Comparison of ENCODE assay signal across 12 cellular contexts in genomic region chr5:155727512-155728145, GRCh38.
DNase-seq lines count a peak whose midpoint lies in the region; ATAC-seq, FAIRE-seq and TF ChIP-seq lines count a peak whose summit lies in the region.
"Had no signal": no experiment of that assay in that cellular context is flagged by ENCODE, and none has a peak within 500 bp of the region (broad histone marks: within the 10 kb centered on the region; RNA-seq: fewer than 3 reads in every experiment).

No MANE protein-coding gene starts in this region.

- H2BK5ac ChIP-seq in neuronal stem cell (ENCODE audit: low read length): no peak overlapping the region

- H3K4me2 ChIP-seq in A549: peak overlapping the region; percentile 89
- peak overlapping the region; percentile 91 for H3K4me2 ChIP-seq in neuronal stem cell (ENCODE audit: insufficient read depth, low read length, poor library complexity, severe bottlenecking)

- H3K27me3 ChIP-seq in neuronal stem cell (ENCODE audit: control insufficient read depth in 3 of 3, insufficient read depth in 3 of 3, low read depth in 1 of 3, low read length in 3 of 3): peaks cover 16 to 71% (median 60%) of the 10 kb centered on the region in 3 experiments

- no peak overlapping the region for H3K23ac ChIP-seq in neuronal stem cell (ENCODE audit: low read depth, low read length, poor library complexity)

- 41% methylated on average over 14 of the region's 36 CpGs for WGBS in A549 (ENCODE audit: missing lambda C conversion rate)
- no CpG with 5 or more reads among the region's 36 CpGs for WGBS in neuronal stem cell (ENCODE audit: extremely low coverage in 2 of 2, insufficient read length in 2 of 2, insufficient replicate concordance in 1 of 2), 2 donors

- CTCF ChIA-PET in A549 (lab: Yijun Ruan, JAX): no interaction called here

- H2AFZ ChIP-seq in neuronal stem cell (ENCODE audit: low read length): peak overlapping the region; percentile 85

- H3K4me3 ChIP-seq in A549 (peak overlapping the region; percentile 62), neuronal stem cell (ENCODE audit: low read length in 2 of 2) (peak overlapping the region; percentile 6 to 77)

- ATAC-seq in A549 (peak; percentile 50 to 67), left ventricle myocardium superior (no peak), HG03095 (IDR thresholded peaks at IDR 0.05; ENCODE audit: unreplicated experiment) (no peak)
- ATAC-seq: HCT116 had no signal

- H2AK5ac ChIP-seq in neuronal stem cell (ENCODE audit: low read depth, low read length): no peak overlapping the region

- H3K14ac ChIP-seq in neuronal stem cell (ENCODE audit: low read length): no peak overlapping the region

- H3K27ac ChIP-seq in A549: peak overlapping the region; percentile 60 to 85
- peak overlapping the region; percentile 49 for H3K27ac ChIP-seq in VCaP
- no peak overlapping the region for H3K27ac ChIP-seq in neuronal stem cell (replicated peaks; ENCODE audit: low read length)

- no peak overlapping the region for H2BK120ac ChIP-seq in neuronal stem cell (ENCODE audit: low read depth, low read length)

- DNase-seq in A549 (ENCODE audit: low read depth in 1 of 2, low spot score in 1 of 2) (peak; percentile 20 to 26), left ventricle myocardium superior (peak; percentile 21), neuronal stem cell (ENCODE audit: low spot score) (peak; percentile 4), OCI-M2 (lab: John Stamatoyannopoulos, UW; ENCODE audit: unreplicated experiment) (no peak), HK-2 (ENCODE audit: unreplicated experiment) (no peak), medulla oblongata (ENCODE audit: extremely low spot score) (no peak)
- DNase-seq: NCI-H510A had no signal

- no peak overlapping the region for H3K4ac ChIP-seq in neuronal stem cell (ENCODE audit: low read length)

- POLR2A ChIA-PET in A549 (lab: Yijun Ruan, JAX): no interaction called here

- no peaks in the 10 kb centered on the region for H3K9me3 ChIP-seq in A549
- H3K9me3 ChIP-seq in neuronal stem cell (replicated peaks in 1 of 2; ENCODE audit: control insufficient read depth in 2 of 2, insufficient read depth in 1 of 2, low read depth in 1 of 2, low read length in 2 of 2): no peaks in the 10 kb centered on the region
- H3K9me3 ChIP-seq: BE2C had no signal

- no peak for TF ChIP-seq RAD21 in A549 (conservative IDR thresholded peaks at IDR 0.05 in 1 of 2, IDR thresholded peaks at IDR 0.05 in 1 of 2)

- no peak for TF ChIP-seq POLR2A in A549 (IDR thresholded peaks at IDR 0.05; ENCODE audit: low read length)

- intact Hi-C loops in left ventricle myocardium superior (cut with micrococcal nuclease): no loop called here

- H3K9ac ChIP-seq in neuronal stem cell (ENCODE audit: low read depth, low read length, poor library complexity): peak overlapping the region; percentile 50

- no peaks in the 10 kb centered on the region for H3K79me1 ChIP-seq in neuronal stem cell (ENCODE audit: low read depth, low read length)

- TF ChIP-seq CTCF in A549 (IDR thresholded peaks at IDR 0.05) (no peak), VCaP (conservative IDR thresholded peaks at IDR 0.05) (no peak)

- FAIRE-seq in A549 (lab: Jason Lieb, UNC): no peak
- FAIRE-seq: urothelium cell line had no signal

- TF ChIP-seq EP300 in A549 (IDR thresholded peaks at IDR 0.05): no peak

- H2BK15ac ChIP-seq in neuronal stem cell (ENCODE audit: low read length): no peak overlapping the region

- no peaks in the 10 kb centered on the region for H3K36me3 ChIP-seq in neuronal stem cell (replicated peaks in 1 of 2; ENCODE audit: control insufficient read depth in 2 of 2, insufficient read depth in 2 of 2, low read length in 2 of 2)
- H3K36me3 ChIP-seq: BE2C had no signal

- H3K18ac ChIP-seq in neuronal stem cell (ENCODE audit: low read length): peak overlapping the region; percentile 13

- H3K4me1 ChIP-seq in A549: peaks cover 3% of the 10 kb centered on the region; the same call in 1 of the 3 replicates
- peaks cover 0 to 2% of the 10 kb centered on the region in 2 donors for H3K4me1 ChIP-seq in neuronal stem cell (ENCODE audit: control insufficient read depth in 2 of 2, insufficient read depth in 1 of 2, low read depth in 1 of 2, low read length in 2 of 2)
- H3K4me1 ChIP-seq: BE2C had no signal

- H4K91ac ChIP-seq in neuronal stem cell (ENCODE audit: low read depth, low read length, poor library complexity): no peak overlapping the region

- no peak overlapping the region for H4K8ac ChIP-seq in neuronal stem cell (ENCODE audit: low read depth, low read length)

- H2BK12ac ChIP-seq in neuronal stem cell (ENCODE audit: low read length): no peak overlapping the region

TF ChIP-seq in A549, 52 proteins besides CTCF, POLR2A, EP300 and RAD21:
- no peak for TF ChIP-seq ZNF302 (CRISPR knock-in tag; IDR thresholded peaks at IDR 0.05)
- no peak for TF ChIP-seq BHLHE40 (IDR thresholded peaks at IDR 0.05; ENCODE audit: low read depth, low read length)
- no peak for TF ChIP-seq ESRRA (IDR thresholded peaks at IDR 0.05; ENCODE audit: borderline replicate concordance, low read length)
- TF ChIP-seq NR3C1 (IDR thresholded peaks at IDR 0.05): no peak
- TF ChIP-seq, protein P1, sequence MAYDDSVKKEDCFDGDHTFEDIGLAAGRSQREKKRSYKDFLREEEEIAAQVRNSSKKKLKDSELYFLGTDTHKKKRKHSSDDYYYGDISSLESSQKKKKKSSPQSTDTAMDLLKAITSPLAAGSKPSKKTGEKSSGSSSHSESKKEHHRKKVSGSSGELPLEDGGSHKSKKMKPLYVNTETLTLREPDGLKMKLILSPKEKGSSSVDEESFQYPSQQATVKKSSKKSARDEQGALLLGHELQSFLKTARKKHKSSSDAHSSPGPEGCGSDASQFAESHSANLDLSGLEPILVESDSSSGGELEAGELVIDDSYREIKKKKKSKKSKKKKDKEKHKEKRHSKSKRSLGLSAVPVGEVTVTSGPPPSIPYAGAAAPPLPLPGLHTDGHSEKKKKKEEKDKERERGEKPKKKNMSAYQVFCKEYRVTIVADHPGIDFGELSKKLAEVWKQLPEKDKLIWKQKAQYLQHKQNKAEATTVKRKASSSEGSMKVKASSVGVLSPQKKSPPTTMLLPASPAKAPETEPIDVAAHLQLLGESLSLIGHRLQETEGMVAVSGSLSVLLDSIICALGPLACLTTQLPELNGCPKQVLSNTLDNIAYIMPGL (CRISPR knock-in tag; IDR thresholded peaks at IDR 0.05; ENCODE audit: borderline replicate concordance): no peak

Comparison
In these comparisons a context has a peak if more than half of its experiments do, and no peak if none do; other contexts are left out.
1. ATAC-seq: peak in A549 (2 of 2); none in left ventricle myocardium superior (single experiment) and HG03095 (single experiment).
2. DNase-seq: peak in A549 (2 of 2), left ventricle myocardium superior (single experiment) and neuronal stem cell (single experiment); none in OCI-M2 (single experiment), HK-2 (single experiment) and medulla oblongata (single experiment).